In the genomic region with DNA sequence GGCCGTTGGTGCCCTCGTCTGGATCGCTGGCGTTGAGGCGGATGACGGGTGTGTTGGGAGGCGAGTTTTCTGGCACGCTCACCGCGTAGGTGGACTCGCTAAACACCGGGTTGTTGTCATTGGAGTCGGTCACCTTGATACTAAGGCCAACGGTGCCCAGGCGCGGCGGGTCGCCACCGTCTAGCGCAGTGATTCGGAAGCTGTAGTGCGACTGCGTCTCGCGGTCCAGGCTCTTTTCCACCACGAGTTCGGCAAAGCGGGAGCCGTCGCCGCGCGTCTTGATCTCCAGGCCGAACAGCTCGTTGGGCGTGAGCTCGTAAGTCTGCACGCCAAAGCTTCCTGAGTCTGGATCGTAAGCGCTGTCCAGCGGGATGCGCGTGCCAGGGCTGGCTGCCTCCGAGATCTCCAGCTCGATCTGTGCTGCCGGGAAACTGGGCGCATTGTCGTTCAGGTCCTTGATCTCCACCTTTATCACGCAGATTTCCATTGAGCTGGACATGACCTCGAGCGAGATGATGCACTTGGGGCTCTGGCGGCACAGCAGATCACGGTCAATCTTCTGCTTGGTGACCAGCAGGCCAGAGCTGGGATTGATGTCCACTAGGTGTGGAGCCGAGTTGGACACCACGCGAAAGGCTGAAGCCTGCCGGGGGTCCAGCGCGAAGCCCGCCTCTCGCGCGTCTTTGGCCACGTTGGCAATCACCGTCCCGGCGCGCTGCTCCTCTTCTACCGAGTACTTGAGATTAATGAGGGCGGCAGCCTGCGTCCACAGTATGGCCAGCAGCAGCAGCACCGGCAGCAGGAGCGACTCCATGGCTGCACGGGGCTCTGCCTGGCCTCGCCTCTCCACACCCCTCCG, we compare ENCODE assay signal across 19 cellular contexts. TPM values are rescaled to one million over a fixed set of nuclear protein-coding genes. Genes with fewer than 3 reads are reported as not detected.
A peak's percentile ranks its signal among the peaks of the same experiment; 100 is the strongest.
DNase-seq lines count a peak whose midpoint lies in the region; ATAC-seq and TF ChIP-seq lines count a peak whose summit lies in the region.
"Had no signal": no experiment of that assay in that cellular context is flagged by ENCODE, and none has a peak within 500 bp of the region (broad histone marks: within the 10 kb centered on the region; RNA-seq: fewer than 3 reads in every experiment).

No MANE protein-coding gene starts in this region.

- no peaks in the 10 kb centered on the region for H3K9me3 ChIP-seq in mesodermal cell (ENCODE audit: control insufficient read depth, low read length)
- H3K9me3 ChIP-seq in subcutaneous abdominal adipose tissue (ENCODE audit: control insufficient read depth in 5 of 5, low read length in 5 of 5), result peaks cover 0 to 17% (median 0%) of the 10 kb centered on the region in 5 donors
- H3K9me3 ChIP-seq in left lung, result no peaks in the 10 kb centered on the region

- TF ChIP-seq CTCF in coronary artery (IDR thresholded peaks at IDR 0.05), result no peak
- TF ChIP-seq CTCF in left lung (IDR thresholded peaks at IDR 0.05), result no peak

- peaks cover 7% of the 10 kb centered on the region for H3K4me1 ChIP-seq in mesodermal cell (ENCODE audit: control insufficient read depth, insufficient read depth, low read length, poor library complexity, severe bottlenecking)
- H3K4me1 ChIP-seq in subcutaneous abdominal adipose tissue (ENCODE audit: control insufficient read depth in 5 of 5, insufficient read depth in 5 of 5, low read length in 5 of 5), result peaks cover 0 to 32% (median 26%) of the 10 kb centered on the region in 5 donors
- peaks cover 0 to 7% of the 10 kb centered on the region in 2 donors for H3K4me1 ChIP-seq in left lung

- intact Hi-C loops in left lung (cut with DNase I), result no loop called here

- peaks cover 92% of the 10 kb centered on the region for H3K27me3 Mint-ChIP-seq in activated T-cell treated with anti-CD3 and anti-CD28 coated beads, Interleukin-2, amount 50 U/mL, for 24 hours

- whole genome bisulfite sequencing in mesodermal cell (ENCODE audit: insufficient coverage in 2 of 2), 2 experiments, result 4 to 6% methylated on average over 33 to 46 of the region's 76 CpGs

- ATAC-seq in left lung (no peak), HG02642 (IDR thresholded peaks at IDR 0.05; ENCODE audit: poor library complexity, unreplicated experiment) (no peak)
- ATAC-seq: effector memory CD8-positive, alpha-beta T cell; left colon; naive thymus-derived CD8-positive, alpha-beta T cell; stimulated activated naive CD8-positive, alpha-beta T cell treated with anti-CD3 and anti-CD28 coated beads, Interleukin-15, amount 100 ng/mL, for 72 hours had no signal

- H3K4me3 ChIP-seq in coronary artery (peak overlapping the region; percentile 68), mesodermal cell (ENCODE audit: extremely low read depth, insufficient read depth, low read length, poor library complexity, severe bottlenecking) (peak overlapping the region; percentile 8), subcutaneous abdominal adipose tissue (ENCODE audit: low read depth in 1 of 5, low read length in 5 of 5) (peak overlapping the region in 3 of 5 donors; percentile 26 to 49 (median 33)), left lung (no peak overlapping the region)

- no peak overlapping the region for H3K4me3 Mint-ChIP-seq in activated T-cell treated with anti-CD3 and anti-CD28 coated beads, Interleukin-2, amount 50 U/mL, for 24 hours
- H3K4me3 Mint-ChIP-seq: T-helper 2 cell treated with Interferon-gamma antibody and Interleukin-4, amounts not matched to agents 5 μg/mL and 100 μg/mL, for 36 hours had no signal

- H3K27me3 ChIP-seq in subcutaneous abdominal adipose tissue (ENCODE audit: control insufficient read depth in 5 of 5, insufficient read depth in 4 of 5, low read length in 5 of 5) (peaks cover 23 to 50% (median 44%) of the 10 kb centered on the region in 5 donors), left lung (peaks cover 65 to 96% of the 10 kb centered on the region in 2 donors)

- no peaks in the 10 kb centered on the region for H3K9me3 Mint-ChIP-seq in activated T-cell treated with anti-CD3 and anti-CD28 coated beads, Interleukin-2, amount 50 U/mL, for 24 hours
- H3K9me3 Mint-ChIP-seq: effector memory CD8-positive, alpha-beta T cell; stimulated activated naive CD8-positive, alpha-beta T cell treated with anti-CD3 and anti-CD28 coated beads, Interleukin-15, amount 100 ng/mL, for 72 hours; T-helper 2 cell treated with Interferon-gamma antibody and Interleukin-4, amounts not matched to agents 5 μg/mL and 100 μg/mL, for 36 hours had no signal

- peak; percentile 17 for DNase-seq in activated T-cell treated with anti-CD3 and anti-CD28 coated beads, Interleukin-2, amount 50 U/mL, for 48 hours
- DNase-seq in activated T-cell treated with anti-CD3 and anti-CD28 coated beads, Interleukin-2, amount 50 U/mL, for 24 hours, result no peak
- DNase-seq in coronary artery (ENCODE audit: low spot score) (no peak), ureter (ENCODE audit: low spot score) (no peak), left lung (no peak)
- DNase-seq: activated CD4-positive, alpha-beta T cell treated with anti-CD3 and anti-CD28 coated beads, Interleukin-2, amount 50 U/mL, for 4 hours; effector memory CD8-positive, alpha-beta T cell; naive thymus-derived CD8-positive, alpha-beta T cell; NCI-H187; NCI-H526; small intestine; stimulated activated naive CD8-positive, alpha-beta T cell treated with anti-CD3 and anti-CD28 coated beads, Interleukin-15, amount 100 ng/mL, for 72 hours had no signal

- H3K4me1 Mint-ChIP-seq in activated T-cell treated with anti-CD3 and anti-CD28 coated beads, Interleukin-2, amount 50 U/mL, for 24 hours (ENCODE audit: low read depth), result peaks cover 14% of the 10 kb centered on the region

- no peaks in the 10 kb centered on the region for H3K36me3 Mint-ChIP-seq in activated T-cell treated with anti-CD3 and anti-CD28 coated beads, Interleukin-2, amount 50 U/mL, for 24 hours (ENCODE audit: low read depth)

- no peak overlapping the region for H3K27ac Mint-ChIP-seq in activated T-cell treated with anti-CD3 and anti-CD28 coated beads, Interleukin-2, amount 50 U/mL, for 24 hours
- H3K27ac Mint-ChIP-seq: effector memory CD8-positive, alpha-beta T cell; naive thymus-derived CD8-positive, alpha-beta T cell; T-helper 2 cell treated with Interferon-gamma antibody and Interleukin-4, amounts not matched to agents 5 μg/mL and 100 μg/mL, for 36 hours had no signal

- H3K9ac ChIP-seq in subcutaneous abdominal adipose tissue (ENCODE audit: low read length in 5 of 5), result no peak overlapping the region

- H3K27ac ChIP-seq in coronary artery (no peak overlapping the region), mesodermal cell (ENCODE audit: low read depth, low read length, severe bottlenecking) (no peak overlapping the region), subcutaneous abdominal adipose tissue (ENCODE audit: low read depth, low read length) (no peak overlapping the region), left lung (no peak overlapping the region)

- H3K36me3 ChIP-seq in mesodermal cell (ENCODE audit: control insufficient read depth, insufficient read depth, low read length), result no peaks in the 10 kb centered on the region
- no peaks in the 10 kb centered on the region for H3K36me3 ChIP-seq in subcutaneous abdominal adipose tissue (ENCODE audit: control insufficient read depth in 5 of 5, insufficient read depth in 5 of 5, low read length in 5 of 5)
- H3K36me3 ChIP-seq in left lung, result no peaks in the 10 kb centered on the region

RNA-seq across cellular contexts. Expression of gene PCDH19, which starts 2.1 kb away (rescaled TPM):
- polyA plus RNA-seq in mesodermal cell (2013, experiment 1 of 2), result 6.0 TPM
- 5.1 TPM for polyA plus RNA-seq in mesodermal cell (2013, experiment 2 of 2)
- 2.8 TPM for total RNA-seq in ureter
- under 1 TPM; 0.24 to 0.52 TPM for total RNA-seq in left lung
- total RNA-seq: LHCN-M2; naive thymus-derived CD8-positive, alpha-beta T cell; RPMI7951 had no signal
- polyA plus RNA-seq: naive thymus-derived CD8-positive, alpha-beta T cell had no signal

Comparison
In these comparisons a context has a peak if more than half of its experiments do, and no peak if none do; other contexts are left out.
1. DNase-seq: peak in activated T-cell treated with anti-CD3 and anti-CD28 coated beads, Interleukin-2, amount 50 U/mL, for 48 hours (2 of 2); none in activated T-cell treated with anti-CD3 and anti-CD28 coated beads, Interleukin-2, amount 50 U/mL, for 24 hours (single experiment), coronary artery (single experiment), ureter (single experiment) and left lung (0 of 2).
2. H3K4me3 ChIP-seq: peak in coronary artery (single experiment), mesodermal cell (single experiment) and subcutaneous abdominal adipose tissue (3 of 5); none in left lung (0 of 2).